1 cellular context compared by ENCODE assay signal in genomic region chr6:34315256-34315655, GRCh38.
TF ChIP-seq lines count a peak whose summit lies in the region.

No MANE protein-coding gene starts in this region.

TF ChIP-seq in K562, 482 proteins besides CTCF, POLR2A, EP300 and RAD21 (continued from another document):
- TF ChIP-seq, protein P1, sequence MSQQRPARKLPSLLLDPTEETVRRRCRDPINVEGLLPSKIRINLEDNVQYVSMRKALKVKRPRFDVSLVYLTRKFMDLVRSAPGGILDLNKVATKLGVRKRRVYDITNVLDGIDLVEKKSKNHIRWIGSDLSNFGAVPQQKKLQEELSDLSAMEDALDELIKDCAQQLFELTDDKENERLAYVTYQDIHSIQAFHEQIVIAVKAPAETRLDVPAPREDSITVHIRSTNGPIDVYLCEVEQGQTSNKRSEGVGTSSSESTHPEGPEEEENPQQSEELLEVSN (IDR thresholded peaks at IDR 0.05; ENCODE audit: borderline replicate concordance in 1 of 2, extremely low read depth in 1 of 2, insufficient read depth in 1 of 2, insufficient read length in 1 of 2, low read depth in 1 of 2, low read length in 1 of 2, poor library complexity in 1 of 2, severe bottlenecking in 1 of 2): no peak
- no peak for TF ChIP-seq MAFG (tag; conservative IDR thresholded peaks at IDR 0.05)
- no peak for TF ChIP-seq MCM7 (IDR thresholded peaks at IDR 0.05)
- no peak for TF ChIP-seq STAG1 (CRISPR knock-in tag; IDR thresholded peaks at IDR 0.05; ENCODE audit: borderline replicate concordance)
